Comparison of ENCODE assay signal across 10 cellular contexts in the genomic region with DNA sequence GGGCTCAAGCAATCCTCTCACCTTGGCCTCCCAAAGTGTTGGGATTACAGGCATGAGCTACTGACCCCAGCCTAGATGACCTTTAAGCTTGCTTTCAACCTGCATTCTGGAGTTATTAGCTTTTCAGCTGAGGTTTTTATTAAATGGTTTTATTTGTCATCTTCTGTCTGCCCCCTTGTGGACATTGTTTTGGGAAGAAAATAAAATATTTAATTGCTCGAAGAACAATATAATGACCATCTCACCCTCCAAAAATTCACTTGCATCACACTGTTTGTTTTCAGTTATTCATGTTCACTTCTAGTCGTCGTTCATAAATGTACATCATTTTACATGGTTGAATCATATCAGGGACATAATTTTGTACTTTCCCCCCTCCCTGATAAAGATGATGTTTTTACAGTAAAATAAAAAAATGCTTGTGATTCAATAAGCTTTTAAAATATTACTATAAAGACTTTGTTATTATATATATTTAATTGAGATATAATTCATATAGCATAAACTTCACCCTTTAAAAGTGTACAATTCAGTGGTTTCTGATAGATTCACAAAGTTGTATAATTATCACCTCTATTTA. TPM values are rescaled to one million over a fixed set of nuclear protein-coding genes. Genes with fewer than 3 reads are reported as not detected.
A peak's percentile ranks its signal among the peaks of the same experiment; 100 is the strongest.
DNase-seq lines count a peak whose midpoint lies in the region; ATAC-seq, FAIRE-seq and TF ChIP-seq lines count a peak whose summit lies in the region.
"Had no signal": no experiment of that assay in that cellular context is flagged by ENCODE, and none has a peak within 500 bp of the region (broad histone marks: within the 10 kb centered on the region; RNA-seq: fewer than 3 reads in every experiment).

No MANE protein-coding gene starts in this region.

- no peak overlapping the region for H3K27ac Mint-ChIP-seq in type B pancreatic cell

- WGBS in SK-N-SH (ENCODE audit: low lambda C conversion rate) = 3% methylated on average over 3 of the region's 3 CpGs
- WGBS in small intestine, 3 donors = 15 to 23% (median 15%) methylated on average over 3 of the region's 3 CpGs

- no peak overlapping the region for H3K4me3 Mint-ChIP-seq in type B pancreatic cell

- H3K36me3 ChIP-seq in SK-N-SH (replicated peaks in 1 of 2; ENCODE audit: control insufficient read depth in 1 of 2, insufficient read depth in 2 of 2, low read length in 1 of 2) (no peaks in the 10 kb centered on the region), Panc1 (ENCODE audit: control insufficient read depth, insufficient read depth, low read length) (no peaks in the 10 kb centered on the region), small intestine (ENCODE audit: control insufficient read depth in 2 of 2, insufficient read depth in 2 of 2, low read length in 2 of 2) (no peaks in the 10 kb centered on the region)

- peak overlapping the region; percentile 20; the same call in 1 of the 2 replicates for H3K9ac ChIP-seq in SK-N-SH

- TF ChIP-seq RAD21 in SK-N-SH (IDR thresholded peaks at IDR 0.05; ENCODE audit: low read length) = peak; percentile 47; the same call in 1 of the 2 replicates

- TF ChIP-seq CTCF in SK-N-SH (IDR thresholded peaks at IDR 0.05) (peak; percentile 71), Panc1 (IDR thresholded peaks at IDR 0.05) (peak; percentile 72), type B pancreatic cell (conservative IDR thresholded peaks at IDR 0.05) (peak; percentile 75)

- peak overlapping the region in 1 of 2 experiments; percentile 19; a peak in 1 of 4 replicates for H3K4me3 ChIP-seq in SK-N-SH (ENCODE audit: low read depth in 2 of 2, low read length in 1 of 2)
- no peak overlapping the region for H3K4me3 ChIP-seq in Panc1 (ENCODE audit: low read depth in 2 of 2, low read length in 2 of 2)
- no peak overlapping the region for H3K4me3 ChIP-seq in small intestine (ENCODE audit: low read depth in 1 of 2, low read length in 2 of 2)

- DNase-seq in SK-N-SH (peak; percentile 29), Panc1 (ENCODE audit: low read depth, low spot score) (no peak), fibroblast of peridontal ligament (ENCODE audit: extremely low read depth) (peak; percentile 80), type B pancreatic cell (ENCODE audit: extremely low spot score, unreplicated experiment) (no peak), small intestine (no peak), COLO829 (ENCODE audit: low spot score) (no peak), globus pallidus (ENCODE audit: low spot score) (no peak)
- DNase-seq: cortex of kidney, NCI-H187 had no signal

- no peak for FAIRE-seq in small intestine (lab: Jason Lieb, UNC)

- no peak for TF ChIP-seq EP300 in SK-N-SH (IDR thresholded peaks at IDR 0.05; ENCODE audit: borderline replicate concordance in 1 of 2, low read depth in 1 of 2, low read length in 1 of 2)

- no TSS peak for BruUV-seq in Panc1 (replicated peaks; lab: Mats Ljungman, UMichigan)

- peaks cover 22% of the 10 kb centered on the region for H3K27me3 Mint-ChIP-seq in type B pancreatic cell

- no peak overlapping the region for H2AFZ ChIP-seq in SK-N-SH (ENCODE audit: low read depth)

- H3K9me3 Mint-ChIP-seq in type B pancreatic cell = no peaks in the 10 kb centered on the region

- intact Hi-C loops in Panc1 (cut with micrococcal nuclease; ENCODE audit: unreplicated experiment) = no loop called here

- H3F3A ChIP-seq in SK-N-SH (replicated peaks; ENCODE audit: insufficient read depth) = peaks cover 24% of the 10 kb centered on the region

- in situ Hi-C loops in Panc1 (cut with HindIII; ENCODE audit: low pct_unique_long_range_greater_than_20kb, low sequenced_read_pairs) = loop anchor here (25.0 kb wide), 1 partner anchor 155 kb away; no protein-coding TSS in a partner anchor

- POLR2A ChIA-PET in SK-N-SH (lab: Yijun Ruan, JAX) (interaction anchor here (0.7 to 1.0 kb wide), 3 partner anchors 64 to 304 kb away, joined by 3 read pairs; no protein-coding TSS in a partner anchor), Panc1 (lab: Charles Lee) (interaction anchor here (0.7 kb wide), 1 partner anchor 197 kb away, joined by 3 read pairs; no protein-coding TSS in a partner anchor)

- peaks cover 11% of the 10 kb centered on the region for H3K4me1 Mint-ChIP-seq in type B pancreatic cell (ENCODE audit: unreplicated experiment)

- no peaks in the 10 kb centered on the region for H3K4me1 ChIP-seq in SK-N-SH (ENCODE audit: control insufficient read depth in 1 of 2, insufficient read depth in 2 of 2, low read depth in 1 of 2, low read length in 1 of 2)
- H3K4me1 ChIP-seq in Panc1 (ENCODE audit: control insufficient read depth, insufficient read depth, low read length) = peaks cover 5% of the 10 kb centered on the region
- no peaks in the 10 kb centered on the region for H3K4me1 ChIP-seq in small intestine (ENCODE audit: control insufficient read depth in 2 of 2, insufficient read depth in 1 of 2, low read depth in 1 of 2, low read length in 1 of 2)

- H3K9me3 ChIP-seq in SK-N-SH (no peaks in the 10 kb centered on the region), Panc1 (ENCODE audit: control insufficient read depth, insufficient read depth, low read depth, low read length) (no peaks in the 10 kb centered on the region), small intestine (ENCODE audit: control insufficient read depth, low read depth) (no peaks in the 10 kb centered on the region)

- H3K27ac ChIP-seq in SK-N-SH (ENCODE audit: low read depth in 2 of 2, low read length in 1 of 2) = peak overlapping the region in 1 of 2 experiments; percentile 44; a peak in 1 of 4 replicates
- no peak overlapping the region for H3K27ac ChIP-seq in Panc1 (ENCODE audit: low read length)
- H3K27ac ChIP-seq in small intestine (ENCODE audit: low read depth in 1 of 2, low read length in 1 of 2) = no peak overlapping the region

- no peaks in the 10 kb centered on the region for H3K27me3 ChIP-seq in SK-N-SH (ENCODE audit: insufficient read depth)
- no peaks in the 10 kb centered on the region for H3K27me3 ChIP-seq in Panc1 (ENCODE audit: control insufficient read depth, insufficient read depth, low read length)
- H3K27me3 ChIP-seq in small intestine (ENCODE audit: control insufficient read depth in 2 of 2, insufficient read depth in 2 of 2, low read length in 2 of 2) = no peaks in the 10 kb centered on the region

- no peaks in the 10 kb centered on the region for H3K9me2 ChIP-seq in SK-N-SH

- CTCF ChIA-PET in SK-N-SH (lab: Yijun Ruan, JAX) = interaction anchor here (0.6 to 16.8 kb wide), 38 partner anchors 9 to 392 kb away, joined by 3 to 617 read pairs (median 8); partner anchors contain the start of genes DNAJC22 and SPATS2
- CTCF ChIA-PET in Panc1 (lab: Charles Lee) = interaction anchor here (0.5 to 3.1 kb wide), 11 partner anchors 9 to 163 kb away, joined by 3 to 92 read pairs (median 4); partner anchors contain the start of gene C1QL4

- no peaks in the 10 kb centered on the region for H4K20me1 ChIP-seq in SK-N-SH (ENCODE audit: insufficient read depth)

- no peaks in the 10 kb centered on the region for H3K36me3 Mint-ChIP-seq in type B pancreatic cell

- ATAC-seq in SK-N-SH treated with all-trans-retinoic acid at 6 μM for 48 hours (no peak), Panc1 (no peak)

- H3K79me2 ChIP-seq in SK-N-SH (ENCODE audit: insufficient read depth) = no peaks in the 10 kb centered on the region

- H3K4me2 ChIP-seq in SK-N-SH = no peak overlapping the region

TF ChIP-seq in SK-N-SH, 30 proteins besides CTCF, POLR2A, EP300 and RAD21 (continues in another document):
- TF ChIP-seq TAF1 (IDR thresholded peaks at IDR 0.05; ENCODE audit: borderline replicate concordance, low read depth, low read length) = no peak
- TF ChIP-seq SMC3 (IDR thresholded peaks at IDR 0.05; ENCODE audit: low read depth, low read length) = 0 out of 2 replicates have a peak, but pooled peaks have one; percentile 13

TF ChIP-seq in SK-N-SH treated with all-trans-retinoic acid at 6 μM for 48 hours, 23 proteins besides CTCF, POLR2A, EP300 and RAD21 (continues in another document):
- TF ChIP-seq ZFP30 (CRISPR knock-in tag; IDR thresholded peaks at IDR 0.05) (no peak), ARNTL (CRISPR knock-in tag; IDR thresholded peaks at IDR 0.05; ENCODE audit: borderline replicate concordance, low read depth) (no peak), ZNF70 (CRISPR knock-in tag; IDR thresholded peaks at IDR 0.05) (no peak)

RNA-seq across cellular contexts. Expression of gene SPATS2, which starts 10.1 kb away (rescaled TPM):
- polyA plus RNA-seq in SK-N-SH (2012; rRNA removed) (72.9 and 90.2 TPM in 2 replicates), small intestine (10 to 100 TPM; 11.9 to 14.4 (median 14.3) TPM)
- polyA plus RNA-seq in SK-N-SH (2012; cell fraction: cytosol; rRNA removed) = 85.7 and 87.4 TPM in 2 replicates
- 82.4 and 120 TPM in 2 replicates for polyA plus RNA-seq in SK-N-SH (2012; cell fraction: nucleus; rRNA removed)
- total RNA-seq in Panc1 (2021; ENCODE audit: unreplicated experiment) (56.3 TPM), type B pancreatic cell (ENCODE audit: low replicate concordance) (32.0 and 40.3 TPM in 2 replicates)
- 36.5 TPM for polyA plus RNA-seq in Panc1 (2012; ENCODE audit: insufficient read length)

RNA-seq across cellular contexts. Expression of gene DNAJC22, which starts 10.5 kb away (rescaled TPM):
- polyA plus RNA-seq in SK-N-SH (2012; rRNA removed) (4.5 and 5.3 TPM in 2 replicates), small intestine (10 to 100 TPM; 14.9 to 25.3 (median 16.3) TPM)
- 3.5 and 4.0 TPM in 2 replicates for polyA plus RNA-seq in SK-N-SH (2012; cell fraction: cytosol; rRNA removed)
- polyA plus RNA-seq in SK-N-SH (2012; cell fraction: nucleus; rRNA removed) = 5.0 and 5.8 TPM in 2 replicates
- total RNA-seq in Panc1 (2021; ENCODE audit: unreplicated experiment) (1.9 TPM), type B pancreatic cell (ENCODE audit: low replicate concordance) (3.6 and 5.0 TPM in 2 replicates)
- 0.69 TPM for polyA plus RNA-seq in Panc1 (2012; ENCODE audit: insufficient read length)

RNA-seq across cellular contexts. Expression of gene C1QL4, which starts 20.2 kb away (rescaled TPM):
- polyA plus RNA-seq in SK-N-SH (2012; rRNA removed) (9.8 and 14.6 TPM in 2 replicates), small intestine (under 1 TPM in 1 of 3 donors, not detected in 2; 0.07 TPM)
- 6.4 and 10.9 TPM in 2 replicates for polyA plus RNA-seq in SK-N-SH (2012; cell fraction: cytosol; rRNA removed)
- polyA plus RNA-seq in SK-N-SH (2012; cell fraction: nucleus; rRNA removed) = 16.9 and 21.6 TPM in 2 replicates
- total RNA-seq in Panc1 (2021; ENCODE audit: unreplicated experiment) (2.1 TPM), type B pancreatic cell (ENCODE audit: low replicate concordance) (0.17 and 1.2 TPM in 2 replicates)
- 3.2 TPM for polyA plus RNA-seq in Panc1 (2012; ENCODE audit: insufficient read length)

RNA-seq across cellular contexts. Expression of gene TROAP, which starts 34.1 kb away (rescaled TPM):
- polyA plus RNA-seq in SK-N-SH (2012; rRNA removed) = 15.0 and 26.2 TPM in 2 replicates
- 13.0 and 14.9 TPM in 2 replicates for polyA plus RNA-seq in SK-N-SH (2012; cell fraction: cytosol; rRNA removed)
- 46.8 and 65.0 TPM in 2 replicates for polyA plus RNA-seq in SK-N-SH (2012; cell fraction: nucleus; rRNA removed)
- total RNA-seq in Panc1 (2021; ENCODE audit: unreplicated experiment) = 50.0 TPM
- polyA plus RNA-seq in Panc1 (2012; ENCODE audit: insufficient read length) = 17.3 TPM
- total RNA-seq in type B pancreatic cell (ENCODE audit: low replicate concordance) = 21.7 and 66.3 TPM in 2 replicates
- 10 to 100 TPM in 1 of 3 donors, 1 to 10 TPM in 1, not detected in 1; 1.3 to 29.5 TPM for polyA plus RNA-seq in small intestine

Comparison
In these comparisons a context has a peak if more than half of its experiments do, and no peak if none do; other contexts are left out.
1. DNase-seq: peak in SK-N-SH (single experiment) and fibroblast of peridontal ligament (single experiment); none in Panc1 (single experiment), type B pancreatic cell (single experiment), small intestine (single experiment), COLO829 (single experiment) and globus pallidus (single experiment).
2. Peak in every context shown above with its lines, with median percentiles within 50 percentile points of each other: CTCF ChIP-seq.